Comparison of ENCODE assay signal across 26 cellular contexts in genomic region chr21:46397993-46398392, GRCh38.
"Had no signal": no experiment of that assay in that cellular context is flagged by ENCODE, and none has a peak within 500 bp of the region (broad histone marks: within the 10 kb centered on the region; RNA-seq: fewer than 3 reads in every experiment).

No MANE protein-coding gene starts in this region.

- DNase-seq: cortex of kidney; foreskin fibroblast; immature natural killer cell; islet precursor cell; kidney glomerular epithelial cell; mesenchymal stem cell; naive thymus-derived CD4-positive, alpha-beta T cell; nephron progenitor cell; nucleus accumbens; pancreas; right cardiac atrium; sigmoid colon; stimulated activated CD4-positive, alpha-beta T cell treated with anti-CD3 and anti-CD28 coated beads, Interleukin-2, amount 100 ng/mL, for 24 hours; stimulated activated CD4-positive, alpha-beta T cell treated with anti-CD3 and anti-CD28 coated beads, Interleukin-4, amount 100 ng/mL, for 24 hours; stimulated activated naive CD4-positive, alpha-beta T cell treated with Interleukin-2 at 50 U/mL for 16 hours; stomach; thyroid gland; trophoblast cell had no signal

- H3K4me3 ChIP-seq: gastroesophageal sphincter, heart left ventricle, hepatocyte, mucosa of descending colon, pancreas, sigmoid colon, stomach, thyroid gland, vagina had no signal

- H3K27ac ChIP-seq: epithelial cell of prostate, gastroesophageal sphincter, heart left ventricle, hepatocyte, pancreas, sigmoid colon, stomach, thyroid gland, vagina had no signal

- H3K4me1 ChIP-seq: pancreas, thyroid gland had no signal

- H3K9me3 ChIP-seq: gastroesophageal sphincter, heart left ventricle, mucosa of descending colon, pancreas, sigmoid colon, stomach, thyroid gland, vagina had no signal

- H3K27me3 ChIP-seq: gastroesophageal sphincter, heart left ventricle, hepatocyte, pancreas, sigmoid colon, stomach, thyroid gland, vagina had no signal

- ATAC-seq: esophagus mucosa; gastroesophageal sphincter; heart left ventricle; mucosa of descending colon; naive thymus-derived CD4-positive, alpha-beta T cell; pancreas; stimulated activated effector memory CD8-positive, alpha-beta T cell treated with anti-CD3 and anti-CD28 coated beads, Interleukin-12 subunit alpha, Interleukin-12 subunit beta, amount 100 ng/mL, for 72 hours had no signal
